ENCODE assay signal across 11 cellular contexts in genomic region chr12:26402648-26403047, GRCh38.
DNase-seq lines count a peak whose midpoint lies in the region; ATAC-seq, FAIRE-seq and TF ChIP-seq lines count a peak whose summit lies in the region.
"Had no signal": no experiment of that assay in that cellular context is flagged by ENCODE, and none has a peak within 500 bp of the region (broad histone marks: within the 10 kb centered on the region; RNA-seq: fewer than 3 reads in every experiment).

No MANE protein-coding gene starts in this region.

- FAIRE-seq in GM12892 (lab: Jason Lieb, UNC), result no peak

- H4K20me1 ChIP-seq in osteoblast (ENCODE audit: insufficient read depth, low read length), result no peaks in the 10 kb centered on the region

- TF ChIP-seq CTCF in GM12872 (IDR thresholded peaks at IDR 0.05; ENCODE audit: insufficient read depth, low read depth, low read length) (0 out of 3 replicates have a peak, but pooled peaks have one; percentile 14), osteoblast (IDR thresholded peaks at IDR 0.05; ENCODE audit: extremely low read depth, low read depth, low read length) (no peak)

- POLR2A ChIA-PET in CD4-positive, alpha-beta memory T cell (lab: Charles Lee; ENCODE audit: partially characterized antibody), result no interaction called here

- no peak overlapping the region for H3K27ac Mint-ChIP-seq in naive B cell
- H3K27ac Mint-ChIP-seq in activated naive CD4-positive, alpha-beta T cell treated with anti-CD3 and anti-CD28 coated beads, Interleukin-2, amount 10 ng/mL, durations not matched to agents 7 days and 5 days, result no peak overlapping the region
- no peak overlapping the region for H3K27ac Mint-ChIP-seq in CD4-positive, alpha-beta memory T cell
- H3K27ac Mint-ChIP-seq: T-helper 2 cell treated with Interferon-gamma antibody and Interleukin-4, amounts not matched to agents 5 μg/mL and 100 μg/mL, for 36 hours had no signal

- no peaks in the 10 kb centered on the region for H3K79me2 ChIP-seq in osteoblast (ENCODE audit: insufficient read depth, low read length)

- peaks cover 0 to under 1% of the 10 kb centered on the region in 2 donors for H3K36me3 Mint-ChIP-seq in naive B cell
- H3K36me3 Mint-ChIP-seq in activated naive CD4-positive, alpha-beta T cell treated with anti-CD3 and anti-CD28 coated beads, Interleukin-2, amount 10 ng/mL, durations not matched to agents 7 days and 5 days, result no peaks in the 10 kb centered on the region
- H3K36me3 Mint-ChIP-seq in CD4-positive, alpha-beta memory T cell, result peaks cover 15 to 16% of the 10 kb centered on the region in 2 donors

- H3K27me3 ChIP-seq in osteoblast (ENCODE audit: insufficient read depth, low read length), result no peaks in the 10 kb centered on the region
- H3K27me3 ChIP-seq in CD4-positive, alpha-beta memory T cell (ENCODE audit: insufficient read depth, low read length), result no peaks in the 10 kb centered on the region

- no peak overlapping the region for H3K4me3 ChIP-seq in osteoblast (ENCODE audit: insufficient read depth, low read length)
- H3K4me3 ChIP-seq in CD4-positive, alpha-beta memory T cell (ENCODE audit: low read length in 2 of 2), result no peak overlapping the region

- H3K9me3 ChIP-seq in osteoblast (ENCODE audit: low read depth, low read length), result no peaks in the 10 kb centered on the region
- H3K9me3 ChIP-seq in CD4-positive, alpha-beta memory T cell (ENCODE audit: control insufficient read depth in 1 of 2, low read length in 2 of 2), result no peaks in the 10 kb centered on the region

- CTCF ChIA-PET in activated naive CD4-positive, alpha-beta T cell treated with anti-CD3 and anti-CD28 coated beads, Interleukin-2, amount 10 ng/mL, durations not matched to agents 7 days and 5 days (lab: Charles Lee), result no interaction called here
- CTCF ChIA-PET in CD4-positive, alpha-beta memory T cell (lab: Charles Lee; ENCODE audit: partially characterized antibody), result no interaction called here

- no peak for TF ChIP-seq POLR2A in GM12892 (IDR thresholded peaks at IDR 0.05; ENCODE audit: low read depth, low read length)

- no peaks in the 10 kb centered on the region for H3K4me1 Mint-ChIP-seq in naive B cell
- H3K4me1 Mint-ChIP-seq in activated naive CD4-positive, alpha-beta T cell treated with anti-CD3 and anti-CD28 coated beads, Interleukin-2, amount 10 ng/mL, durations not matched to agents 7 days and 5 days, result no peaks in the 10 kb centered on the region
- H3K4me1 Mint-ChIP-seq in CD4-positive, alpha-beta memory T cell, result no peaks in the 10 kb centered on the region

- peak in 1 of 2 donors; percentile 37 for ATAC-seq in naive B cell (ENCODE audit: low read depth in 2 of 2)
- ATAC-seq: stimulated activated naive CD8-positive, alpha-beta T cell treated with anti-CD3 and anti-CD28 coated beads, Interleukin-15, Interleukin-2, amounts not matched to agents 100 U/mL and 50 U/mL, for 24 hours had no signal

- H3K4me3 Mint-ChIP-seq in naive B cell, result no peak overlapping the region
- H3K4me3 Mint-ChIP-seq in activated naive CD4-positive, alpha-beta T cell treated with anti-CD3 and anti-CD28 coated beads, Interleukin-2, amount 10 ng/mL, durations not matched to agents 7 days and 5 days, result no peak overlapping the region
- H3K4me3 Mint-ChIP-seq in CD4-positive, alpha-beta memory T cell, result no peak overlapping the region
- H3K4me3 Mint-ChIP-seq: T-helper 2 cell treated with Interferon-gamma antibody and Interleukin-4, amounts not matched to agents 5 μg/mL and 100 μg/mL, for 36 hours had no signal

- DNase-seq in NCI-H2196 (lab: John Stamatoyannopoulos, UW; ENCODE audit: unreplicated experiment) (peak; percentile 72), cerebellar cortex (ENCODE audit: low spot score) (peak; percentile 56), naive B cell (peak; percentile 20), osteoblast (ENCODE audit: insufficient read length, low spot score, missing footprints) (no peak), GM12892 (ENCODE audit: insufficient read length) (no peak)
- DNase-seq in activated naive CD4-positive, alpha-beta T cell treated with anti-CD3 and anti-CD28 coated beads, Interleukin-2, amount 10 ng/mL, durations not matched to agents 7 days and 5 days, result no peak
- no peak for DNase-seq in CD4-positive, alpha-beta memory T cell
- DNase-seq: glutamatergic neuron; stimulated activated naive CD8-positive, alpha-beta T cell treated with anti-CD3 and anti-CD28 coated beads, Interleukin-15, Interleukin-2, amounts not matched to agents 100 U/mL and 50 U/mL, for 24 hours had no signal

- H2AFZ ChIP-seq in osteoblast (ENCODE audit: low read length), result no peak overlapping the region

- H3K36me3 ChIP-seq in osteoblast (ENCODE audit: insufficient read depth, low read length), result no peaks in the 10 kb centered on the region
- H3K36me3 ChIP-seq in CD4-positive, alpha-beta memory T cell (ENCODE audit: insufficient read depth, low read length), result peaks cover 5% of the 10 kb centered on the region

- no peak overlapping the region for H3K27ac ChIP-seq in osteoblast (ENCODE audit: low read depth, low read length)
- no peak overlapping the region for H3K27ac ChIP-seq in CD4-positive, alpha-beta memory T cell (ENCODE audit: low read depth, low read length)

- intact Hi-C loops in CD4-positive, alpha-beta memory T cell (cut with micrococcal nuclease), result no loop called here

- H3K4me2 ChIP-seq in osteoblast (ENCODE audit: insufficient read depth, low read length), result no peak overlapping the region

- H3K9me3 Mint-ChIP-seq in naive B cell, result no peaks in the 10 kb centered on the region
- H3K9me3 Mint-ChIP-seq in activated naive CD4-positive, alpha-beta T cell treated with anti-CD3 and anti-CD28 coated beads, Interleukin-2, amount 10 ng/mL, durations not matched to agents 7 days and 5 days, result no peaks in the 10 kb centered on the region
- no peaks in the 10 kb centered on the region for H3K9me3 Mint-ChIP-seq in CD4-positive, alpha-beta memory T cell
- H3K9me3 Mint-ChIP-seq: T-helper 2 cell treated with Interferon-gamma antibody and Interleukin-4, amounts not matched to agents 5 μg/mL and 100 μg/mL, for 36 hours had no signal

- no peaks in the 10 kb centered on the region for H3K4me1 ChIP-seq in osteoblast (ENCODE audit: insufficient read depth, low read length)
- no peaks in the 10 kb centered on the region for H3K4me1 ChIP-seq in CD4-positive, alpha-beta memory T cell (ENCODE audit: insufficient read depth, low read length)

- H3K27me3 Mint-ChIP-seq in naive B cell, result no peaks in the 10 kb centered on the region
- no peaks in the 10 kb centered on the region for H3K27me3 Mint-ChIP-seq in activated naive CD4-positive, alpha-beta T cell treated with anti-CD3 and anti-CD28 coated beads, Interleukin-2, amount 10 ng/mL, durations not matched to agents 7 days and 5 days
- H3K27me3 Mint-ChIP-seq in CD4-positive, alpha-beta memory T cell, result no peaks in the 10 kb centered on the region

Comparison
In these comparisons a context has a peak if more than half of its experiments do, and no peak if none do; other contexts are left out.
1. DNase-seq: peak in NCI-H2196 (single experiment), cerebellar cortex (single experiment) and naive B cell (single experiment); none in activated naive CD4-positive, alpha-beta T cell treated with anti-CD3 and anti-CD28 coated beads, Interleukin-2, amount 10 ng/mL, durations not matched to agents 7 days and 5 days (single experiment), osteoblast (single experiment), CD4-positive, alpha-beta memory T cell (0 of 5) and GM12892 (single experiment).